Comparison of ENCODE assay signal across 26 cellular contexts in the genomic region with DNA sequence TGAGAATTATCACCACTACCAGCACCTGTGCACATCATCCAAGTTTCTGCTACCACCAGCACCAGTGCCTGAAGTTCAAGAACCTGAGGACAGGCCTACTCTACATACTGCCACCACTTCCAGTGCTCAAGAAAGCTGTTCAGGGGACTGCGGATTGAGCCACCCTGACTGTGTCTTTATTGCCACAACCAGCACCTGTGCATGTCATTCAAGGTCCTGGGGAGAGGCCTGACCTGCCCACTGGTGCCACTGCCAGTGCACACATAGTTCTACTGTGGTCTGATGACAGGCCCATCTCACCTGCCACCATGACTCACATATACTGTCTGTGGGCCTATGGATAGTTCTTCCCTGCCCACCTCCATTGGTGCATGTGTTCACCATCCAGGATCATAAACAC.
"Had no signal": no experiment of that assay in that cellular context is flagged by ENCODE, and none has a peak within 500 bp of the region (broad histone marks: within the 10 kb centered on the region; RNA-seq: fewer than 3 reads in every experiment).

No MANE protein-coding gene starts in this region.

- H3K9me3 ChIP-seq: gastrocnemius medialis, left lung, mucosa of descending colon, prostate gland, right atrium auricular region, sigmoid colon, transverse colon, vagina had no signal

- H3K4me1 ChIP-seq: gastrocnemius medialis, heart right ventricle, left lung, prostate gland, right atrium auricular region, sigmoid colon, suprapubic skin, transverse colon, vagina had no signal

- H3K4me1 Mint-ChIP-seq: mesothelial cell of epicardium; naive thymus-derived CD4-positive, alpha-beta T cell; stimulated activated naive CD8-positive, alpha-beta T cell treated with anti-CD3 and anti-CD28 coated beads, Interleukin-15, amount 100 ng/mL, for 72 hours had no signal

- H3K4me3 ChIP-seq: dorsolateral prefrontal cortex, gastrocnemius medialis, heart right ventricle, left lung, mucosa of descending colon, neural progenitor cell, prostate gland, right atrium auricular region, sigmoid colon, skin epidermis, suprapubic skin, transverse colon, vagina had no signal

- H3K4me2 ChIP-seq: neural progenitor cell had no signal

- DNase-seq: dorsolateral prefrontal cortex; effector CD4-positive, alpha-beta T cell; foreskin fibroblast; gastrocnemius medialis; heart right ventricle; hippocampal formation; left cardiac atrium; left lung; mesenchymal stem cell; mucosa of descending colon; naive thymus-derived CD4-positive, alpha-beta T cell; nucleus accumbens; sigmoid colon; stimulated activated CD4-positive, alpha-beta T cell treated with anti-CD3 and anti-CD28 coated beads, Interleukin-15, amount 100 ng/mL, for 24 hours; stimulated activated CD4-positive, alpha-beta T cell treated with anti-CD3 and anti-CD28 coated beads, Interleukin-2, amount 100 ng/mL, for 48 hours; stimulated activated naive CD4-positive, alpha-beta T cell; stimulated activated naive CD8-positive, alpha-beta T cell treated with anti-CD3 and anti-CD28 coated beads, Interleukin-15, amount 100 ng/mL, for 72 hours; transverse colon had no signal

- H3K9me3 Mint-ChIP-seq: neural progenitor cell had no signal

- H3K36me3 Mint-ChIP-seq: mesothelial cell of epicardium; naive thymus-derived CD4-positive, alpha-beta T cell; neural progenitor cell had no signal

- ATAC-seq: gastrocnemius medialis; heart right ventricle; left cardiac atrium; left lung; mucosa of descending colon; naive thymus-derived CD4-positive, alpha-beta T cell; stimulated activated naive CD8-positive, alpha-beta T cell treated with anti-CD3 and anti-CD28 coated beads, Interleukin-15, amount 100 ng/mL, for 72 hours had no signal

- H3K27ac ChIP-seq: dorsolateral prefrontal cortex, gastrocnemius medialis, heart right ventricle, left lung, neural progenitor cell, prostate gland, right atrium auricular region, sigmoid colon, skin epidermis, suprapubic skin, transverse colon, vagina had no signal

- H3K9ac ChIP-seq: neural progenitor cell had no signal

- H3K27ac Mint-ChIP-seq: mesothelial cell of epicardium; naive thymus-derived CD4-positive, alpha-beta T cell; neural progenitor cell; stimulated activated naive CD8-positive, alpha-beta T cell treated with anti-CD3 and anti-CD28 coated beads, Interleukin-15, amount 100 ng/mL, for 72 hours had no signal

- H3K27me3 Mint-ChIP-seq: naive thymus-derived CD4-positive, alpha-beta T cell; stimulated activated naive CD8-positive, alpha-beta T cell treated with anti-CD3 and anti-CD28 coated beads, Interleukin-15, amount 100 ng/mL, for 72 hours had no signal

- H3K36me3 ChIP-seq: gastrocnemius medialis, heart right ventricle, left lung, neural progenitor cell, prostate gland, right atrium auricular region, sigmoid colon, suprapubic skin, transverse colon, vagina had no signal

- H3K27me3 ChIP-seq: dorsolateral prefrontal cortex, gastrocnemius medialis, heart right ventricle, left lung, neural progenitor cell, right atrium auricular region, sigmoid colon, suprapubic skin, transverse colon, vagina had no signal

- H3K4me3 Mint-ChIP-seq: mesothelial cell of epicardium; naive thymus-derived CD4-positive, alpha-beta T cell; nephron; neural progenitor cell; stimulated activated naive CD8-positive, alpha-beta T cell treated with anti-CD3 and anti-CD28 coated beads, Interleukin-15, amount 100 ng/mL, for 72 hours had no signal
